Comparison of ENCODE assay signal across 7 cellular contexts in the genomic region with DNA sequence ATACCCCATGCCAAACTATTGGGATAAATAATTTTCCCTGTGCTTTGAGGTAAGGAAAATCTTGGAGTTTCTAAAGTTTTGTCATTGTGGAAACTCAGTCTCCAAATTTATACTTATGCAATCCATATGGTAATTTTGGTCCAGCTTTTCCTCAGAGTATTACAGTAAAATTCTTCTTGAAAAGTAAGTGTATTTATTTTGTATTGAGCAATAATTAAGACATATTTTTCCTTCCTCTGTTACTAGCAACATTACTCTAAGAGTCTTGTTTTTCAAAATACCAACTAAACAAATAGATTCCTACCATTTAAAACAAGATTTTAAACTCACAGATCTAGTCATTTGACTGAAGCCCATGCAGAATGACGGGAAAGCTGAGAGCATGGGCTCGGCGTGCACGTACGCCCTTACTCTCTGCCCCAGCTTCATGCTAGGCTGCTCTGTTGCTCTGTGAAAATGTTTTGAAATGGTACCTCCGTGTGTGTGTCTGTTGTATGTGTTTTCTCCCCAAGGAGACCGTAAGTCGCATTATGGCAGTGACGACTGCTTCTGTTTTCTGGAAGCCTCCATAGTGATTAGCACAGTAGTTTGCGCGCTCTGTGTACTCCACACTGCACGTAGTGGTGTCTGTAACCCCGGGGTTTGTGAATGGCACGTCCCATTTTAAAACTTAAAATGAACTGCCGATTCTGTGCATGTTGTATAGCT.
DNase-seq lines count a peak whose midpoint lies in the region; ATAC-seq and FAIRE-seq lines count a peak whose summit lies in the region.

No MANE protein-coding gene starts in this region.

- no peaks in the 10 kb centered on the region for H3K9me3 ChIP-seq in ES-I3 (ENCODE audit: control insufficient read depth, insufficient read depth, low read length)
- no peaks in the 10 kb centered on the region for H3K9me3 ChIP-seq in small intestine (ENCODE audit: control insufficient read depth, low read depth)

- no peak for FAIRE-seq in small intestine (lab: Jason Lieb, UNC)

- H3K27me3 ChIP-seq in small intestine (ENCODE audit: control insufficient read depth in 2 of 2, insufficient read depth in 2 of 2, low read length in 2 of 2): no peaks in the 10 kb centered on the region

- H3K4me1 ChIP-seq in ES-I3 (ENCODE audit: insufficient read depth, low read length) (peaks cover 11% of the 10 kb centered on the region; the same call in 1 of the 2 replicates), small intestine (ENCODE audit: control insufficient read depth in 2 of 2, insufficient read depth in 1 of 2, low read depth in 1 of 2, low read length in 1 of 2) (peaks cover 0 to 3% of the 10 kb centered on the region in 2 donors)

- peak overlapping the region; percentile 23 for H3K4me3 ChIP-seq in skeletal muscle cell (ENCODE audit: low read depth, low read length)
- no peak overlapping the region for H3K4me3 ChIP-seq in small intestine (ENCODE audit: low read depth in 1 of 2, low read length in 2 of 2)

- H3K9ac ChIP-seq in ES-I3 (ENCODE audit: low read depth, low read length): peak overlapping the region; percentile 4; the same call in 1 of the 2 replicates

- ATAC-seq in GM21825 (IDR thresholded peaks at IDR 0.05; ENCODE audit: unreplicated experiment): no peak
- no peak for ATAC-seq in GM19351 (IDR thresholded peaks at IDR 0.05; ENCODE audit: unreplicated experiment)

- H3K36me3 ChIP-seq in ES-I3 (ENCODE audit: insufficient read depth, low read length): no peaks in the 10 kb centered on the region
- no peaks in the 10 kb centered on the region for H3K36me3 ChIP-seq in small intestine (ENCODE audit: control insufficient read depth in 2 of 2, insufficient read depth in 2 of 2, low read length in 2 of 2)

- WGBS in small intestine, 3 donors: 79 to 84% (median 81%) methylated on average over 15 of the region's 15 CpGs

- DNase-seq in NCI-H2227 (lab: John Stamatoyannopoulos, UW; ENCODE audit: unreplicated experiment): peak; percentile 53
- peak; percentile 42 for DNase-seq in fibroblast of gingiva (ENCODE audit: low read depth)
- no peak for DNase-seq in skeletal muscle cell (ENCODE audit: low read depth)
- DNase-seq in small intestine: no peak

- no peak overlapping the region for H3K27ac ChIP-seq in small intestine (ENCODE audit: low read depth in 1 of 2, low read length in 1 of 2)

Comparison
In these comparisons a context has a peak if more than half of its experiments do, and no peak if none do; other contexts are left out.
1. DNase-seq: peak in NCI-H2227 (single experiment) and fibroblast of gingiva (single experiment); none in skeletal muscle cell (single experiment) and small intestine (single experiment).